17 cellular contexts compared by ENCODE assay signal in genomic region chr3:45748068-45748467, GRCh38. TPM values are rescaled to one million over a fixed set of nuclear protein-coding genes. Genes with fewer than 3 reads are reported as not detected.
DNase-seq lines count a peak whose midpoint lies in the region; ATAC-seq, FAIRE-seq and TF ChIP-seq lines count a peak whose summit lies in the region.
"Had no signal": no experiment of that assay in that cellular context is flagged by ENCODE, and none has a peak within 500 bp of the region (broad histone marks: within the 10 kb centered on the region; RNA-seq: fewer than 3 reads in every experiment).

No MANE protein-coding gene starts in this region.

- in situ Hi-C loops in K562 (cut with MboI): no loop called here

- peaks cover 8 to 12% of the 10 kb centered on the region in 2 experiments; a peak in 3 of 5 replicates for H3K27me3 ChIP-seq in K562 (ENCODE audit: control insufficient read depth in 2 of 2, insufficient read depth in 2 of 2, low read length in 2 of 2)
- H3K27me3 ChIP-seq: BLaER1 had no signal

- no peak for FAIRE-seq in K562 (lab: Jason Lieb, UNC)

- no peak for TF ChIP-seq CTCF in K562 (IDR thresholded peaks at IDR 0.05 in 2 of 3, conservative IDR thresholded peaks at IDR 0.05 in 1 of 3; ENCODE audit: insufficient read depth in 2 of 3, low read depth in 1 of 3, low read length in 3 of 3)

- no peak overlapping the region for H3K27ac ChIP-seq in K562 (ENCODE audit: extremely low read depth, low read depth, low read length)
- H3K27ac ChIP-seq: 22Rv1, BLaER1 had no signal

- no peak for TF ChIP-seq RAD21 in K562 (CRISPR knock-in tag; conservative IDR thresholded peaks at IDR 0.05 in 1 of 2, IDR thresholded peaks at IDR 0.05 in 1 of 2)

- no peak overlapping the region for H3K4me3 ChIP-seq in K562
- H3K4me3 ChIP-seq: BLaER1, HAP-1 had no signal

- WGBS in K562 (ENCODE audit: insufficient coverage, low coverage, missing lambda C conversion rate): 93% methylated on average over 8 of the region's 8 CpGs

- no peak overlapping the region for H3K4me2 ChIP-seq in K562 (ENCODE audit: insufficient read depth, low read length)
- H3K4me2 ChIP-seq: BLaER1 had no signal

- TF ChIP-seq POLR2A in K562 (conservative IDR thresholded peaks at IDR 0.05): no peak

- TF ChIP-seq EP300 in K562 (IDR thresholded peaks at IDR 0.05; ENCODE audit: low read length): no peak

- H4K20me1 ChIP-seq in K562 (replicated peaks; ENCODE audit: control insufficient read depth, insufficient read depth, low read length): no peaks in the 10 kb centered on the region
- H4K20me1 ChIP-seq: BLaER1 had no signal

- ATAC-seq in K562: no peak
- no peak for ATAC-seq in HG02759 (IDR thresholded peaks at IDR 0.05; ENCODE audit: unreplicated experiment)
- no peak for ATAC-seq in HG02763 (IDR thresholded peaks at IDR 0.05; ENCODE audit: unreplicated experiment)

- H3K36me3 ChIP-seq in K562 (ENCODE audit: control insufficient read depth, insufficient read depth, low read length): peaks cover 22% of the 10 kb centered on the region

- no peaks in the 10 kb centered on the region for H3K9me1 ChIP-seq in K562 (ENCODE audit: control insufficient read depth, insufficient read depth, low read length)

- CTCF ChIA-PET in K562 (lab: Yijun Ruan, JAX; ENCODE audit: low intra/inter-chr PET ratio): no interaction called here

- no peaks in the 10 kb centered on the region for H3K9me3 ChIP-seq in K562 (replicated peaks; ENCODE audit: control insufficient read depth, insufficient read depth, low read depth, low read length)
- H3K9me3 ChIP-seq: HAP-1 had no signal

- H3K4me1 ChIP-seq in K562 (replicated peaks in 1 of 2; ENCODE audit: control insufficient read depth in 2 of 2, insufficient read depth in 2 of 2, low read length in 2 of 2): peaks cover 0 to 4% of the 10 kb centered on the region in 2 experiments; a peak in 1 of 5 replicates
- H3K4me1 ChIP-seq: BLaER1, HAP-1 had no signal

- no peak overlapping the region for H2AFZ ChIP-seq in K562 (ENCODE audit: low read depth, low read length)

- no TSS peak for BruUV-seq in K562 (replicated peaks; lab: Mats Ljungman, UMichigan)

- DNase-seq in DMS 273 (lab: John Stamatoyannopoulos, UW; ENCODE audit: unreplicated experiment) (peak; percentile 41), DMS 273 treated with DMSO at 0.1 percent for 48 hours (lab: John Stamatoyannopoulos, UW) (no peak), K562 (ENCODE audit: extremely low read depth in 1 of 4, low spot score in 3 of 4) (no peak), iPS-NIHi11 (ENCODE audit: low spot score) (peak; percentile 43), stromal cell of bone marrow (ENCODE audit: low read depth) (peak; percentile 9)
- no peak for DNase-seq in stimulated activated CD4-positive, alpha-beta T cell treated with anti-CD3 and anti-CD28 coated beads, Interleukin-4, amount 100 ng/mL, for 1 hour
- DNase-seq: CD8-positive, alpha-beta memory T cell; IMR-90; NCI-H1436 treated with DMSO at 0.1 percent for 48 hours; NCI-H2081; NCI-H226; SHP77 had no signal

- H3K79me2 ChIP-seq in K562 (ENCODE audit: control insufficient read depth, insufficient read depth, low read length): no peaks in the 10 kb centered on the region

- POLR2A ChIA-PET in K562 (lab: Yijun Ruan, JAX): interaction anchor here (0.6 to 1.6 kb wide), 3 partner anchors 18 to 247 kb away, joined by 3 to 4 read pairs (median 3); no protein-coding TSS in a partner anchor

- no peak overlapping the region for H3K9ac ChIP-seq in K562 (ENCODE audit: insufficient read depth in 1 of 2, low read depth in 2 of 2, low read length in 2 of 2)
- H3K9ac ChIP-seq: BLaER1 had no signal

- intact Hi-C loops in K562 (cut with micrococcal nuclease): no loop called here

TF ChIP-seq in K562, 482 proteins besides CTCF, POLR2A, EP300 and RAD21:
- no peak for TF ChIP-seq BRCA1 (IDR thresholded peaks at IDR 0.05)
- 0 out of 2 replicates have a peak, but pooled peaks have one; percentile 37 for TF ChIP-seq BRCA1 (CRISPR knock-in tag; IDR thresholded peaks at IDR 0.05)
- TF ChIP-seq, protein P1, sequence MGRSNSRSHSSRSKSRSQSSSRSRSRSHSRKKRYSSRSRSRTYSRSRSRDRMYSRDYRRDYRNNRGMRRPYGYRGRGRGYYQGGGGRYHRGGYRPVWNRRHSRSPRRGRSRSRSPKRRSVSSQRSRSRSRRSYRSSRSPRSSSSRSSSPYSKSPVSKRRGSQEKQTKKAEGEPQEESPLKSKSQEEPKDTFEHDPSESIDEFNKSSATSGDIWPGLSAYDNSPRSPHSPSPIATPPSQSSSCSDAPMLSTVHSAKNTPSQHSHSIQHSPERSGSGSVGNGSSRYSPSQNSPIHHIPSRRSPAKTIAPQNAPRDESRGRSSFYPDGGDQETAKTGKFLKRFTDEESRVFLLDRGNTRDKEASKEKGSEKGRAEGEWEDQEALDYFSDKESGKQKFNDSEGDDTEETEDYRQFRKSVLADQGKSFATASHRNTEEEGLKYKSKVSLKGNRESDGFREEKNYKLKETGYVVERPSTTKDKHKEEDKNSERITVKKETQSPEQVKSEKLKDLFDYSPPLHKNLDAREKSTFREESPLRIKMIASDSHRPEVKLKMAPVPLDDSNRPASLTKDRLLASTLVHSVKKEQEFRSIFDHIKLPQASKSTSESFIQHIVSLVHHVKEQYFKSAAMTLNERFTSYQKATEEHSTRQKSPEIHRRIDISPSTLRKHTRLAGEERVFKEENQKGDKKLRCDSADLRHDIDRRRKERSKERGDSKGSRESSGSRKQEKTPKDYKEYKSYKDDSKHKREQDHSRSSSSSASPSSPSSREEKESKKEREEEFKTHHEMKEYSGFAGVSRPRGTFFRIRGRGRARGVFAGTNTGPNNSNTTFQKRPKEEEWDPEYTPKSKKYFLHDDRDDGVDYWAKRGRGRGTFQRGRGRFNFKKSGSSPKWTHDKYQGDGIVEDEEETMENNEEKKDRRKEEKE (IDR thresholded peaks at IDR 0.05; ENCODE audit: borderline replicate concordance in 1 of 2, control insufficient read depth in 1 of 2, low read depth in 2 of 2, low read length in 1 of 2): no peak
- TF ChIP-seq POLR2G (IDR thresholded peaks at IDR 0.05; ENCODE audit: low read depth, low read length): peak; percentile 46; the same call in 1 of the 2 replicates

RNA-seq across cellular contexts. Expression of gene SLC6A20, which starts 48.3 kb away (rescaled TPM):
- total RNA-seq in K562 (2011; cell fraction: chromatin; rRNA removed; ENCODE audit: low replicate concordance): not detected in 2 replicates
- total RNA-seq in K562 (2011; cell fraction: nucleolus; rRNA removed): not detected in 2 replicates
- total RNA-seq in K562 (2011; cell fraction: nucleoplasm; rRNA removed): not detected in 2 replicates
- total RNA-seq in K562 (2014; rRNA removed): not detected in 2 replicates
- not detected in 2 replicates for total RNA-seq in K562 (2014; rRNA removed; fragmentation: Illumina TruSeq; extraction: Trizol)
- not detected in 2 replicates for total RNA-seq in K562 (2015; rRNA removed; fragmentation: Illumina TruSeq; extraction: Trizol)
- not detected in 2 replicates for total RNA-seq in K562 (2021)
- polyA plus RNA-seq in K562 (2011; rRNA removed): not detected in 2 replicates
- polyA plus RNA-seq in K562 (2011; cell fraction: cytosol; rRNA removed): not detected in 2 replicates
- polyA plus RNA-seq in K562 (2011; cell fraction: nucleus; rRNA removed): not detected in 2 replicates
- not detected in 2 replicates for polyA plus RNA-seq in K562 (2012)
- polyA plus RNA-seq in K562 (2014; fragmentation: Illumina TruSeq; extraction: Trizol): not detected in 2 replicates
- not detected for polyA plus RNA-seq in K562 (2014; fragmentation: Nextera tagmentation; extraction: Ambion mirVana)
- not detected in 2 replicates for polyA plus RNA-seq in K562 (2014; rRNA removed)
- 0.03 TPM in 1 of 2 replicates, not detected in the other for polyA minus RNA-seq in K562 (2011; rRNA and poly(A)+ RNA removed)
- not detected in 2 replicates for polyA minus RNA-seq in K562 (2011; cell fraction: cytosol; rRNA and poly(A)+ RNA removed)
- not detected in 2 replicates for polyA minus RNA-seq in K562 (2011; cell fraction: nucleus; rRNA and poly(A)+ RNA removed)
- total RNA-seq: CD8-positive, alpha-beta memory T cell; IMR-90 had no signal
- polyA plus RNA-seq: CD8-positive, alpha-beta memory T cell; IMR-90 had no signal

RNA-seq across cellular contexts. Expression of gene SACM1L, which starts 58.9 kb away (rescaled TPM):
- 66.1 and 180 TPM in 2 replicates for total RNA-seq in K562 (2011; cell fraction: chromatin; rRNA removed; ENCODE audit: low replicate concordance)
- 30.4 and 44.0 TPM in 2 replicates for total RNA-seq in K562 (2011; cell fraction: nucleolus; rRNA removed)
- 88.9 and 111 TPM in 2 replicates for total RNA-seq in K562 (2011; cell fraction: nucleoplasm; rRNA removed)
- total RNA-seq in K562 (2014; rRNA removed): 25.7 and 29.6 TPM in 2 replicates
- 37.4 and 41.8 TPM in 2 replicates for total RNA-seq in K562 (2014; rRNA removed; fragmentation: Illumina TruSeq; extraction: Trizol)
- 32.8 and 39.3 TPM in 2 replicates for total RNA-seq in K562 (2015; rRNA removed; fragmentation: Illumina TruSeq; extraction: Trizol)
- 51.2 and 52.7 TPM in 2 replicates for total RNA-seq in K562 (2021)
- 56.6 and 67.2 TPM in 2 replicates for polyA plus RNA-seq in K562 (2011; rRNA removed)
- polyA plus RNA-seq in K562 (2011; cell fraction: cytosol; rRNA removed): 7.9 and 21.0 TPM in 2 replicates
- polyA plus RNA-seq in K562 (2011; cell fraction: nucleus; rRNA removed): 48.2 and 64.0 TPM in 2 replicates
- polyA plus RNA-seq in K562 (2012): 38.5 and 66.8 TPM in 2 replicates
- 45.3 and 50.4 TPM in 2 replicates for polyA plus RNA-seq in K562 (2014; fragmentation: Illumina TruSeq; extraction: Trizol)
- 10 to 100 TPM; 33.0 to 50.4 TPM for polyA plus RNA-seq in K562 (2014; fragmentation: Nextera tagmentation; extraction: Ambion mirVana)
- 40.3 and 43.5 TPM in 2 replicates for polyA plus RNA-seq in K562 (2014; rRNA removed)
- polyA minus RNA-seq in K562 (2011; rRNA and poly(A)+ RNA removed): 66.2 and 77.8 TPM in 2 replicates
- polyA minus RNA-seq in K562 (2011; cell fraction: cytosol; rRNA and poly(A)+ RNA removed): 36.9 and 46.6 TPM in 2 replicates
- polyA minus RNA-seq in K562 (2011; cell fraction: nucleus; rRNA and poly(A)+ RNA removed): 47.9 and 88.0 TPM in 2 replicates

Comparison
In these comparisons a context has a peak if more than half of its experiments do, and no peak if none do; other contexts are left out.
1. DNase-seq: peak in DMS 273 (single experiment), iPS-NIHi11 (single experiment) and stromal cell of bone marrow (single experiment); none in DMS 273 treated with DMSO at 0.1 percent for 48 hours (single experiment), K562 (0 of 4) and stimulated activated CD4-positive, alpha-beta T cell treated with anti-CD3 and anti-CD28 coated beads, Interleukin-4, amount 100 ng/mL, for 1 hour (single experiment).